ENCODE assay signal across 8 cellular contexts in genomic region chr14:70254476-70254961, GRCh38.
A peak's percentile ranks its signal among the peaks of the same experiment; 100 is the strongest.
DNase-seq lines count a peak whose midpoint lies in the region; ATAC-seq, FAIRE-seq and TF ChIP-seq lines count a peak whose summit lies in the region.

No MANE protein-coding gene starts in this region.

- no peaks in the 10 kb centered on the region for H3K9me3 ChIP-seq in CD8-positive, alpha-beta T cell (ENCODE audit: low read length)
- no peaks in the 10 kb centered on the region for H3K9me3 ChIP-seq in kidney (ENCODE audit: control insufficient read depth in 1 of 2, low read length in 2 of 2)
- no peaks in the 10 kb centered on the region for H3K9me3 ChIP-seq in subcutaneous abdominal adipose tissue (ENCODE audit: control insufficient read depth in 5 of 5, low read length in 5 of 5)
- no peaks in the 10 kb centered on the region for H3K9me3 ChIP-seq in CD8-positive, alpha-beta memory T cell (ENCODE audit: low read length)

- in situ Hi-C loops in astrocyte of the spinal cord (cut with HindIII; ENCODE audit: low sequenced_read_pairs), result no loop called here

- CTCF ChIA-PET in CD8-positive, alpha-beta T cell (lab: Charles Lee), result no interaction called here
- CTCF ChIA-PET in CD8-positive, alpha-beta memory T cell (lab: Charles Lee), result no interaction called here

- H3K27ac Mint-ChIP-seq in CD8-positive, alpha-beta T cell, result no peak overlapping the region
- H3K27ac Mint-ChIP-seq in CD8-positive, alpha-beta memory T cell, result peak overlapping the region in 1 of 8 donors; percentile 48

- POLR2A ChIA-PET in CD8-positive, alpha-beta T cell (lab: Charles Lee), result no interaction called here
- POLR2A ChIA-PET in CD8-positive, alpha-beta memory T cell (lab: Charles Lee), result no interaction called here

- H3K27me3 ChIP-seq in CD8-positive, alpha-beta T cell (ENCODE audit: insufficient read depth, low read length), result peaks cover 9% of the 10 kb centered on the region
- peaks cover 0 to 10% (median 5%) of the 10 kb centered on the region in 5 donors for H3K27me3 ChIP-seq in subcutaneous abdominal adipose tissue (ENCODE audit: control insufficient read depth in 5 of 5, insufficient read depth in 4 of 5, low read length in 5 of 5)
- peaks cover 23% of the 10 kb centered on the region for H3K27me3 ChIP-seq in CD8-positive, alpha-beta memory T cell (ENCODE audit: insufficient read depth, low read length, poor library complexity, severe bottlenecking)

- no peak for ATAC-seq in CD8-positive, alpha-beta T cell
- peak; percentile 40 for ATAC-seq in GM19468 (IDR thresholded peaks at IDR 0.05; ENCODE audit: extremely low read depth, unreplicated experiment)

- FAIRE-seq in kidney (lab: Jason Lieb, UNC), result no peak

- no peak for DNase-seq in CD8-positive, alpha-beta T cell
- DNase-seq in NCI-H2081 treated with DMSO at 0.1 percent for 48 hours (lab: John Stamatoyannopoulos, UW) (peak; percentile 6), astrocyte of the spinal cord (ENCODE audit: low read depth, low spot score) (peak; percentile 12), kidney (peak; percentile 84), caudate nucleus (lab: John Stamatoyannopoulos, UW) (no peak)
- DNase-seq in CD8-positive, alpha-beta memory T cell, result no peak

- no peaks in the 10 kb centered on the region for H3K36me3 Mint-ChIP-seq in CD8-positive, alpha-beta T cell
- peaks cover 0 to 12% (median 0%) of the 10 kb centered on the region in 3 donors for H3K36me3 Mint-ChIP-seq in CD8-positive, alpha-beta memory T cell

- H3K4me3 ChIP-seq in CD8-positive, alpha-beta T cell (ENCODE audit: low read depth, low read length), result no peak overlapping the region
- H3K4me3 ChIP-seq in astrocyte of the spinal cord (ENCODE audit: low read depth, low read length), result no peak overlapping the region
- H3K4me3 ChIP-seq in kidney (ENCODE audit: low read length in 2 of 2), result peak overlapping the region; percentile 56 to 59
- H3K4me3 ChIP-seq in subcutaneous abdominal adipose tissue (ENCODE audit: low read depth in 1 of 5, low read length in 5 of 5), result peak overlapping the region in 4 of 5 donors; percentile 45 to 68 (median 52)
- no peak overlapping the region for H3K4me3 ChIP-seq in CD8-positive, alpha-beta memory T cell (ENCODE audit: low read length)

- peaks cover 71% of the 10 kb centered on the region for H3K27me3 Mint-ChIP-seq in CD8-positive, alpha-beta T cell (ENCODE audit: low read depth)
- H3K27me3 Mint-ChIP-seq in CD8-positive, alpha-beta memory T cell, result peaks cover 49 to 82% of the 10 kb centered on the region in 2 donors

- H3K27ac ChIP-seq in CD8-positive, alpha-beta T cell (ENCODE audit: low read depth, low read length), result no peak overlapping the region
- H3K27ac ChIP-seq in kidney (ENCODE audit: low read depth in 2 of 2, low read length in 2 of 2) (no peak overlapping the region), subcutaneous abdominal adipose tissue (ENCODE audit: low read depth, low read length) (no peak overlapping the region), caudate nucleus (ENCODE audit: low read depth, low read length) (no peak overlapping the region)
- no peak overlapping the region for H3K27ac ChIP-seq in CD8-positive, alpha-beta memory T cell (ENCODE audit: low read depth, low read length)

- H3K9ac ChIP-seq in kidney (ENCODE audit: low read length in 2 of 2), result no peak overlapping the region
- peak overlapping the region in 1 of 5 donors; percentile 52 for H3K9ac ChIP-seq in subcutaneous abdominal adipose tissue (ENCODE audit: low read length in 5 of 5)

- no peaks in the 10 kb centered on the region for H3K4me1 ChIP-seq in CD8-positive, alpha-beta T cell (ENCODE audit: insufficient read depth, low read length)
- peaks cover 0 to 2% of the 10 kb centered on the region in 2 donors for H3K4me1 ChIP-seq in kidney (ENCODE audit: control insufficient read depth in 1 of 2, insufficient read depth in 1 of 2, low read depth in 1 of 2, low read length in 2 of 2)
- peaks cover 0 to 8% (median 2%) of the 10 kb centered on the region in 5 donors for H3K4me1 ChIP-seq in subcutaneous abdominal adipose tissue (ENCODE audit: control insufficient read depth in 5 of 5, insufficient read depth in 5 of 5, low read length in 5 of 5)
- H3K4me1 ChIP-seq in CD8-positive, alpha-beta memory T cell (ENCODE audit: insufficient read depth, low read length), result no peaks in the 10 kb centered on the region

- intact Hi-C loops in CD8-positive, alpha-beta T cell (cut with DNase I, micrococcal nuclease), result no loop called here
- intact Hi-C loops in kidney (cut with DNase I), result no loop called here

- H3K36me3 ChIP-seq in CD8-positive, alpha-beta T cell (ENCODE audit: insufficient read depth, low read length), result no peaks in the 10 kb centered on the region
- H3K36me3 ChIP-seq in kidney (ENCODE audit: control insufficient read depth in 1 of 2, insufficient read depth in 2 of 2, low read length in 2 of 2) (no peaks in the 10 kb centered on the region), subcutaneous abdominal adipose tissue (ENCODE audit: control insufficient read depth in 5 of 5, insufficient read depth in 5 of 5, low read length in 5 of 5) (no peaks in the 10 kb centered on the region)
- H3K36me3 ChIP-seq in CD8-positive, alpha-beta memory T cell (ENCODE audit: insufficient read depth, low read length), result no peaks in the 10 kb centered on the region

- peaks cover 7% of the 10 kb centered on the region for H3K4me1 Mint-ChIP-seq in CD8-positive, alpha-beta T cell (ENCODE audit: low read depth)
- peaks cover 6 to 10% (median 9%) of the 10 kb centered on the region in 3 donors for H3K4me1 Mint-ChIP-seq in CD8-positive, alpha-beta memory T cell

- no peaks in the 10 kb centered on the region for H3K9me3 Mint-ChIP-seq in CD8-positive, alpha-beta T cell
- H3K9me3 Mint-ChIP-seq in CD8-positive, alpha-beta memory T cell, result peaks cover 0 to 9% (median 4%) of the 10 kb centered on the region in 5 donors

- TF ChIP-seq CTCF in CD8-positive, alpha-beta T cell (IDR thresholded peaks at IDR 0.05), result no peak
- TF ChIP-seq CTCF in astrocyte of the spinal cord (IDR thresholded peaks at IDR 0.05; ENCODE audit: low read depth, low read length) (no peak), kidney (IDR thresholded peaks at IDR 0.05; ENCODE audit: borderline replicate concordance, extremely low read depth, insufficient read depth) (no peak)

- H3K4me3 Mint-ChIP-seq in CD8-positive, alpha-beta T cell, result peak overlapping the region; percentile 29
- peak overlapping the region in 3 of 7 donors; percentile 8 to 40 (median 34) for H3K4me3 Mint-ChIP-seq in CD8-positive, alpha-beta memory T cell

Comparison
In these comparisons a context has a peak if more than half of its experiments do, and no peak if none do; other contexts are left out.
1. DNase-seq: peak in NCI-H2081 treated with DMSO at 0.1 percent for 48 hours (single experiment), astrocyte of the spinal cord (single experiment) and kidney (single experiment); none in CD8-positive, alpha-beta T cell (0 of 7), caudate nucleus (0 of 61) and CD8-positive, alpha-beta memory T cell (0 of 5).
2. H3K4me3 ChIP-seq: peak in kidney (2 of 2) and subcutaneous abdominal adipose tissue (4 of 5); none in CD8-positive, alpha-beta T cell (single experiment), astrocyte of the spinal cord (single experiment) and CD8-positive, alpha-beta memory T cell (single experiment).